Comparison of ENCODE assay signal across 1 cellular context in the genomic region with DNA sequence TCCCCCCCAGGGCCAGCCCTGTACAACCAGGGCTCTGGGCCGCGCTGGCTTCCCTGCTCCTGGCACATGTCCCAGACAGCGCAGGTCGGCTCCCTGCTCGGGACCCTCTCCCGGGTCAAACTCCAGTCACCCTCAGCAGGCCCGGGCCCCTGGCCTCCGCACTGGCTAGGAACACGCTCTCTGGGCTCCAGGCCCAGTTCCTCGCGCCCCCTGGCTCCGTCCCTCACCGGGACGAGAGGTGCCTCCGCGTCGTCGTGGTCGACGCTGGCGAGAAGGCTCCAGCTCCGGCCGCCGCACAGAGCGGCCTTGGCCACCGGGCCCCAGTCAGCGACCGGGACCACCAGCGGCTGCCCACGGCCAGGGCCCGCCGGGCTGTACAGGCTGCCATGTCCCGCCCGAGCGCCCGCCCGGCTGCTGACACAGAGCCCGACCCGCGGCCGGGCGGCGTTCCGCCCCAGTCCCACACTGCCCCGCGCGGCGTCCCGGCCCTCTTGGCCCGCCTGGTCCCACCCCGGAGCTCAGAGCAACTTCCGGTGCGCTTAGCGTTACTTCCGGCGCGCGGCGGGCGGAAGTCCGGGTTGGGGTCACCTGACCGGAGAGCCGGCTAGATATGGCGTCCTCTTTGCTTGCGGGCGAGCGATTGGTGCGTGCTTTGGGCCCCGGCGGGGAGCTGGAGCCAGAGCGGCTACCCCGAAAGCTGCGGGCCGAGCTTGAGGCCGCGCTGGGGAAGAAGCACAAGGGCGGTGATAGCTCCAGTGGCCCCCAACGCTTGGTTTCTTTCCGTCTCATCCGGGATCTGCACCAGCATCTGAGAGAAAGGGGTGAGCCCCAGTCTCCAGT.
A peak's percentile ranks its signal among the peaks of the same experiment; 100 is the strongest.
TF ChIP-seq lines count a peak whose summit lies in the region.

A gene with protein sequence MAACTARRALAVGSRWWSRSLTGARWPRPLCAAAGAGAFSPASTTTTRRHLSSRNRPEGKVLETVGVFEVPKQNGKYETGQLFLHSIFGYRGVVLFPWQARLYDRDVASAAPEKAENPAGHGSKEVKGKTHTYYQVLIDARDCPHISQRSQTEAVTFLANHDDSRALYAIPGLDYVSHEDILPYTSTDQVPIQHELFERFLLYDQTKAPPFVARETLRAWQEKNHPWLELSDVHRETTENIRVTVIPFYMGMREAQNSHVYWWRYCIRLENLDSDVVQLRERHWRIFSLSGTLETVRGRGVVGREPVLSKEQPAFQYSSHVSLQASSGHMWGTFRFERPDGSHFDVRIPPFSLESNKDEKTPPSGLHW (minus strand): TSS at position 467 of the 840 bp plus-strand sequence. CDS start 79 bp downstream, at position 388.

TF ChIP-seq in K562, 482 proteins besides CTCF, POLR2A, EP300 and RAD21 (continued from another document and continues in another):
- TF ChIP-seq, protein P1, sequence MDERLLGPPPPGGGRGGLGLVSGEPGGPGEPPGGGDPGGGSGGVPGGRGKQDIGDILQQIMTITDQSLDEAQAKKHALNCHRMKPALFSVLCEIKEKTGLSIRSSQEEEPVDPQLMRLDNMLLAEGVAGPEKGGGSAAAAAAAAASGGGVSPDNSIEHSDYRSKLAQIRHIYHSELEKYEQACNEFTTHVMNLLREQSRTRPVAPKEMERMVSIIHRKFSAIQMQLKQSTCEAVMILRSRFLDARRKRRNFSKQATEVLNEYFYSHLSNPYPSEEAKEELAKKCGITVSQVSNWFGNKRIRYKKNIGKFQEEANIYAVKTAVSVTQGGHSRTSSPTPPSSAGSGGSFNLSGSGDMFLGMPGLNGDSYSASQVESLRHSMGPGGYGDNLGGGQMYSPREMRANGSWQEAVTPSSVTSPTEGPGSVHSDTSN (CRISPR knock-in tag; IDR thresholded peaks at IDR 0.05; ENCODE audit: low read depth) = no peak
- TF ChIP-seq, protein P1 (tag; conservative IDR thresholded peaks at IDR 0.05; ENCODE audit: low read depth) = no peak
- TF ChIP-seq TARDBP (IDR thresholded peaks at IDR 0.05) (no peak), THAP12 (CRISPR knock-in tag; IDR thresholded peaks at IDR 0.05) (peak; percentile 90), KAT7 (CRISPR knock-in tag; IDR thresholded peaks at IDR 0.05; ENCODE audit: borderline replicate concordance) (no peak), ZNF311 (CRISPR knock-in tag; IDR thresholded peaks at IDR 0.05) (no peak), RBM39 (optimal IDR thresholded peaks at IDR 0.05; ENCODE audit: low read depth, low read length) (no peak), FOSL1 (tag; conservative IDR thresholded peaks at IDR 0.05) (0 out of 2 replicates have a peak, but pooled peaks have one; percentile 6), USF2 (CRISPR knock-in tag; IDR thresholded peaks at IDR 0.05) (peak; percentile 98), CBX8 (IDR thresholded peaks at IDR 0.05; ENCODE audit: borderline replicate concordance, extremely low read depth, low read depth, low read length, poor library complexity, severe bottlenecking) (no peak), HNRNPUL1 (IDR thresholded peaks at IDR 0.05; ENCODE audit: low read length) (no peak), ZNF75A (CRISPR knock-in tag; IDR thresholded peaks at IDR 0.05) (no peak), ASH1L (IDR thresholded peaks at IDR 0.05; ENCODE audit: borderline replicate concordance, low read depth, partially characterized antibody) (no peak), HMGN3 (IDR thresholded peaks at IDR 0.05; ENCODE audit: borderline replicate concordance, extremely low read depth, insufficient read length, low read depth, low read length) (no peak), TAF7 (tag; IDR thresholded peaks at IDR 0.05) (peak; percentile 91), IRF2 (CRISPR knock-in tag; IDR thresholded peaks at IDR 0.05) (no peak), ZNF316 (IDR thresholded peaks at IDR 0.05) (no peak), RNF2 (IDR thresholded peaks at IDR 0.05) (peak; percentile 72), MYC (IDR thresholded peaks at IDR 0.05; ENCODE audit: low read depth, low read length) (peak; percentile 54), MYC (CRISPR knock-in tag; IDR thresholded peaks at IDR 0.05; ENCODE audit: borderline replicate concordance, low read depth) (no peak; the same call in 1 of the 2 replicates), DDX20 (tag; IDR thresholded peaks at IDR 0.05; ENCODE audit: low read depth) (no peak), ETV6 (IDR thresholded peaks at IDR 0.05; ENCODE audit: borderline replicate concordance in 1 of 2, low read depth in 2 of 2, low read length in 1 of 2) (peak in 1 of 2 experiments; percentile 52; a peak in 1 of 4 replicates), ETV6 (CRISPR knock-in tag; IDR thresholded peaks at IDR 0.05; ENCODE audit: borderline replicate concordance) (no peak), PTBP1 (IDR thresholded peaks at IDR 0.05; ENCODE audit: low read depth, low read length) (0 out of 2 replicates have a peak, but pooled peaks have one; percentile 30)
- TF ChIP-seq, protein P2, sequence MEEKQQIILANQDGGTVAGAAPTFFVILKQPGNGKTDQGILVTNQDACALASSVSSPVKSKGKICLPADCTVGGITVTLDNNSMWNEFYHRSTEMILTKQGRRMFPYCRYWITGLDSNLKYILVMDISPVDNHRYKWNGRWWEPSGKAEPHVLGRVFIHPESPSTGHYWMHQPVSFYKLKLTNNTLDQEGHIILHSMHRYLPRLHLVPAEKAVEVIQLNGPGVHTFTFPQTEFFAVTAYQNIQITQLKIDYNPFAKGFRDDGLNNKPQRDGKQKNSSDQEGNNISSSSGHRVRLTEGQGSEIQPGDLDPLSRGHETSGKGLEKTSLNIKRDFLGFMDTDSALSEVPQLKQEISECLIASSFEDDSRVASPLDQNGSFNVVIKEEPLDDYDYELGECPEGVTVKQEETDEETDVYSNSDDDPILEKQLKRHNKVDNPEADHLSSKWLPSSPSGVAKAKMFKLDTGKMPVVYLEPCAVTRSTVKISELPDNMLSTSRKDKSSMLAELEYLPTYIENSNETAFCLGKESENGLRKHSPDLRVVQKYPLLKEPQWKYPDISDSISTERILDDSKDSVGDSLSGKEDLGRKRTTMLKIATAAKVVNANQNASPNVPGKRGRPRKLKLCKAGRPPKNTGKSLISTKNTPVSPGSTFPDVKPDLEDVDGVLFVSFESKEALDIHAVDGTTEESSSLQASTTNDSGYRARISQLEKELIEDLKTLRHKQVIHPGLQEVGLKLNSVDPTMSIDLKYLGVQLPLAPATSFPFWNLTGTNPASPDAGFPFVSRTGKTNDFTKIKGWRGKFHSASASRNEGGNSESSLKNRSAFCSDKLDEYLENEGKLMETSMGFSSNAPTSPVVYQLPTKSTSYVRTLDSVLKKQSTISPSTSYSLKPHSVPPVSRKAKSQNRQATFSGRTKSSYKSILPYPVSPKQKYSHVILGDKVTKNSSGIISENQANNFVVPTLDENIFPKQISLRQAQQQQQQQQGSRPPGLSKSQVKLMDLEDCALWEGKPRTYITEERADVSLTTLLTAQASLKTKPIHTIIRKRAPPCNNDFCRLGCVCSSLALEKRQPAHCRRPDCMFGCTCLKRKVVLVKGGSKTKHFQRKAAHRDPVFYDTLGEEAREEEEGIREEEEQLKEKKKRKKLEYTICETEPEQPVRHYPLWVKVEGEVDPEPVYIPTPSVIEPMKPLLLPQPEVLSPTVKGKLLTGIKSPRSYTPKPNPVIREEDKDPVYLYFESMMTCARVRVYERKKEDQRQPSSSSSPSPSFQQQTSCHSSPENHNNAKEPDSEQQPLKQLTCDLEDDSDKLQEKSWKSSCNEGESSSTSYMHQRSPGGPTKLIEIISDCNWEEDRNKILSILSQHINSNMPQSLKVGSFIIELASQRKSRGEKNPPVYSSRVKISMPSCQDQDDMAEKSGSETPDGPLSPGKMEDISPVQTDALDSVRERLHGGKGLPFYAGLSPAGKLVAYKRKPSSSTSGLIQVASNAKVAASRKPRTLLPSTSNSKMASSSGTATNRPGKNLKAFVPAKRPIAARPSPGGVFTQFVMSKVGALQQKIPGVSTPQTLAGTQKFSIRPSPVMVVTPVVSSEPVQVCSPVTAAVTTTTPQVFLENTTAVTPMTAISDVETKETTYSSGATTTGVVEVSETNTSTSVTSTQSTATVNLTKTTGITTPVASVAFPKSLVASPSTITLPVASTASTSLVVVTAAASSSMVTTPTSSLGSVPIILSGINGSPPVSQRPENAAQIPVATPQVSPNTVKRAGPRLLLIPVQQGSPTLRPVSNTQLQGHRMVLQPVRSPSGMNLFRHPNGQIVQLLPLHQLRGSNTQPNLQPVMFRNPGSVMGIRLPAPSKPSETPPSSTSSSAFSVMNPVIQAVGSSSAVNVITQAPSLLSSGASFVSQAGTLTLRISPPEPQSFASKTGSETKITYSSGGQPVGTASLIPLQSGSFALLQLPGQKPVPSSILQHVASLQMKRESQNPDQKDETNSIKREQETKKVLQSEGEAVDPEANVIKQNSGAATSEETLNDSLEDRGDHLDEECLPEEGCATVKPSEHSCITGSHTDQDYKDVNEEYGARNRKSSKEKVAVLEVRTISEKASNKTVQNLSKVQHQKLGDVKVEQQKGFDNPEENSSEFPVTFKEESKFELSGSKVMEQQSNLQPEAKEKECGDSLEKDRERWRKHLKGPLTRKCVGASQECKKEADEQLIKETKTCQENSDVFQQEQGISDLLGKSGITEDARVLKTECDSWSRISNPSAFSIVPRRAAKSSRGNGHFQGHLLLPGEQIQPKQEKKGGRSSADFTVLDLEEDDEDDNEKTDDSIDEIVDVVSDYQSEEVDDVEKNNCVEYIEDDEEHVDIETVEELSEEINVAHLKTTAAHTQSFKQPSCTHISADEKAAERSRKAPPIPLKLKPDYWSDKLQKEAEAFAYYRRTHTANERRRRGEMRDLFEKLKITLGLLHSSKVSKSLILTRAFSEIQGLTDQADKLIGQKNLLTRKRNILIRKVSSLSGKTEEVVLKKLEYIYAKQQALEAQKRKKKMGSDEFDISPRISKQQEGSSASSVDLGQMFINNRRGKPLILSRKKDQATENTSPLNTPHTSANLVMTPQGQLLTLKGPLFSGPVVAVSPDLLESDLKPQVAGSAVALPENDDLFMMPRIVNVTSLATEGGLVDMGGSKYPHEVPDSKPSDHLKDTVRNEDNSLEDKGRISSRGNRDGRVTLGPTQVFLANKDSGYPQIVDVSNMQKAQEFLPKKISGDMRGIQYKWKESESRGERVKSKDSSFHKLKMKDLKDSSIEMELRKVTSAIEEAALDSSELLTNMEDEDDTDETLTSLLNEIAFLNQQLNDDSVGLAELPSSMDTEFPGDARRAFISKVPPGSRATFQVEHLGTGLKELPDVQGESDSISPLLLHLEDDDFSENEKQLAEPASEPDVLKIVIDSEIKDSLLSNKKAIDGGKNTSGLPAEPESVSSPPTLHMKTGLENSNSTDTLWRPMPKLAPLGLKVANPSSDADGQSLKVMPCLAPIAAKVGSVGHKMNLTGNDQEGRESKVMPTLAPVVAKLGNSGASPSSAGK (IDR thresholded peaks at IDR 0.05) = peak; percentile 58; the same call in 1 of the 2 replicates
- TF ChIP-seq, protein P3, sequence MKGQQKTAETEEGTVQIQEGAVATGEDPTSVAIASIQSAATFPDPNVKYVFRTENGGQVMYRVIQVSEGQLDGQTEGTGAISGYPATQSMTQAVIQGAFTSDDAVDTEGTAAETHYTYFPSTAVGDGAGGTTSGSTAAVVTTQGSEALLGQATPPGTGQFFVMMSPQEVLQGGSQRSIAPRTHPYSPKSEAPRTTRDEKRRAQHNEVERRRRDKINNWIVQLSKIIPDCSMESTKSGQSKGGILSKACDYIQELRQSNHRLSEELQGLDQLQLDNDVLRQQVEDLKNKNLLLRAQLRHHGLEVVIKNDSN (CRISPR knock-in tag; IDR thresholded peaks at IDR 0.05) = peak; percentile 94
- TF ChIP-seq, protein P4, sequence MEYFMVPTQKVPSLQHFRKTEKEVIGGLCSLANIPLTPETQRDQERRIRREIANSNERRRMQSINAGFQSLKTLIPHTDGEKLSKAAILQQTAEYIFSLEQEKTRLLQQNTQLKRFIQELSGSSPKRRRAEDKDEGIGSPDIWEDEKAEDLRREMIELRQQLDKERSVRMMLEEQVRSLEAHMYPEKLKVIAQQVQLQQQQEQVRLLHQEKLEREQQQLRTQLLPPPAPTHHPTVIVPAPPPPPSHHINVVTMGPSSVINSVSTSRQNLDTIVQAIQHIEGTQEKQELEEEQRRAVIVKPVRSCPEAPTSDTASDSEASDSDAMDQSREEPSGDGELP (CRISPR knock-in tag; IDR thresholded peaks at IDR 0.05; ENCODE audit: borderline replicate concordance) = peak; percentile 71
- TF ChIP-seq, protein P5, sequence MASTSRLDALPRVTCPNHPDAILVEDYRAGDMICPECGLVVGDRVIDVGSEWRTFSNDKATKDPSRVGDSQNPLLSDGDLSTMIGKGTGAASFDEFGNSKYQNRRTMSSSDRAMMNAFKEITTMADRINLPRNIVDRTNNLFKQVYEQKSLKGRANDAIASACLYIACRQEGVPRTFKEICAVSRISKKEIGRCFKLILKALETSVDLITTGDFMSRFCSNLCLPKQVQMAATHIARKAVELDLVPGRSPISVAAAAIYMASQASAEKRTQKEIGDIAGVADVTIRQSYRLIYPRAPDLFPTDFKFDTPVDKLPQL (IDR thresholded peaks at IDR 0.05; ENCODE audit: extremely low read depth, insufficient read length) = no peak
